ENCODE assay signal across 1 cellular context in the genomic region with DNA sequence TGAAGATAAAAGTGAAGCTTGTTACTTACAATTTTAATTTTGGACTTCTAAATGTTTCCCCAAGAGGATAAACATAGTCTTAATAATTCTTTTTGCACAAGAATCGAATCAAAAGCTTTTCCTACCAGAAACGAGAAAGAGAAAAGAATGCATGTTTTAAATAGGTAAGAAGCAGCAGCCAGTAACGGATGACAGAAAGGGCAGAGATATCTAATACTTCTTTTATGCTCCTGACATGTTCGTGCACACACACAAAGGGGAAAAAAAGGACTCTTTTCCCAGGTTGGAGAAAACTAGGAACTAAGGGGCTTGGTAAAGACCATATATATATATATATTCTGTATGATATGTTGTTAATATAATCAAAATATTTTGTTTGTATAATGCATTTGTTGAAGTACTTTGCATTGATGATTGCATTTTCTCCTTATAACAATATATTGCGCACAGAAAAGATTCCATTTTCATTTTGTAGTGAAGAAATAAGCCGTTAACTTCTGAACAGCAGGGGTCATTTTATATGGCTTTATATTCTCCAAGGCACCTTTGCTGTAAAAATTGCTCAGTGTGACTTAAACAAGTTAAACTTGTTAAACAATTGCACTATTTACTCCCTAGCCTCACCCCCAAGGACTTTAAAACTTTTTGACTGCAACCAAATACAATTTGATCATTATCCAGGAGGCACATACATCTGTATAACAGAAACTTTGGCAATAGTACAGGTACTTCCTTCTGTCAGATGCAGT.
TF ChIP-seq lines count a peak whose summit lies in the region.

No MANE protein-coding gene starts in this region.

TF ChIP-seq in neural cell, 6 proteins besides CTCF, POLR2A, EP300 and RAD21 (continued from another document):
- TF ChIP-seq MXI1 (conservative IDR thresholded peaks at IDR 0.05; ENCODE audit: poor library complexity, severe bottlenecking) (no peak), SMC3 (conservative IDR thresholded peaks at IDR 0.05; ENCODE audit: poor library complexity) (no peak), POLR2AphosphoS5 (IDR thresholded peaks at IDR 0.05) (no peak), EZH2 (IDR thresholded peaks at IDR 0.05; ENCODE audit: borderline replicate concordance, insufficient read depth, low read length, poor library complexity, severe bottlenecking) (no peak)
TF ChIP-seq in neural cell: peak in this region for 0.
